Comparison of ENCODE assay signal across 16 cellular contexts in genomic region chr2:29618024-29618423, GRCh38.
DNase-seq lines count a peak whose midpoint lies in the region; ATAC-seq, FAIRE-seq and TF ChIP-seq lines count a peak whose summit lies in the region.
"Had no signal": no experiment of that assay in that cellular context is flagged by ENCODE, and none has a peak within 500 bp of the region (broad histone marks: within the 10 kb centered on the region; RNA-seq: fewer than 3 reads in every experiment).

No MANE protein-coding gene starts in this region.

- no peaks in the 10 kb centered on the region for H3K36me3 Mint-ChIP-seq in type B pancreatic cell

- no peak overlapping the region for H3K4me3 ChIP-seq in bronchial epithelial cell (ENCODE audit: low read depth, low read length)
- no peak overlapping the region for H3K4me3 ChIP-seq in mucosa of descending colon

- no peak overlapping the region for H3K4me3 Mint-ChIP-seq in type B pancreatic cell
- H3K4me3 Mint-ChIP-seq: CD4-positive, alpha-beta T cell; H9 had no signal

- H3K4me1 Mint-ChIP-seq in type B pancreatic cell (ENCODE audit: unreplicated experiment): peaks cover 50% of the 10 kb centered on the region

- no peaks in the 10 kb centered on the region for H3K4me1 ChIP-seq in mucosa of descending colon (ENCODE audit: low read depth)

- H3K36me3 ChIP-seq in bronchial epithelial cell (ENCODE audit: control insufficient read depth, insufficient read depth, low read length): no peaks in the 10 kb centered on the region
- H3K36me3 ChIP-seq in mucosa of descending colon (ENCODE audit: low read depth): no peaks in the 10 kb centered on the region

- ATAC-seq in left lobe of liver: peak; percentile 72
- ATAC-seq in mucosa of descending colon: peak; percentile 27
- no peak for ATAC-seq in HG02642 (IDR thresholded peaks at IDR 0.05; ENCODE audit: poor library complexity, unreplicated experiment)
- no peak for ATAC-seq in HG03520 (IDR thresholded peaks at IDR 0.05; ENCODE audit: unreplicated experiment)
- no peak for ATAC-seq in GM21390 (IDR thresholded peaks at IDR 0.05; ENCODE audit: unreplicated experiment)

- H3K9me3 Mint-ChIP-seq in type B pancreatic cell: peaks cover 14% of the 10 kb centered on the region
- H3K9me3 Mint-ChIP-seq: CD4-positive, alpha-beta T cell; H9 had no signal

- H3K27me3 Mint-ChIP-seq in type B pancreatic cell: no peaks in the 10 kb centered on the region

- no peaks in the 10 kb centered on the region for H3K27me3 ChIP-seq in bronchial epithelial cell (ENCODE audit: control insufficient read depth, insufficient read depth, low read length)

- intact Hi-C loops in mucosa of descending colon (cut with DNase I, micrococcal nuclease): no loop called here

- peak overlapping the region; percentile 45 for H3K27ac Mint-ChIP-seq in type B pancreatic cell
- H3K27ac Mint-ChIP-seq: CD4-positive, alpha-beta T cell; H9 had no signal

- TF ChIP-seq CTCF in bronchial epithelial cell (IDR thresholded peaks at IDR 0.05; ENCODE audit: insufficient read depth, low read length, severe bottlenecking): no peak
- no peak for TF ChIP-seq CTCF in mucosa of descending colon (IDR thresholded peaks at IDR 0.05)
- TF ChIP-seq CTCF in type B pancreatic cell (conservative IDR thresholded peaks at IDR 0.05): no peak

- DNase-seq in bronchial epithelial cell (ENCODE audit: low read depth): no peak
- DNase-seq in left lobe of liver (ENCODE audit: low spot score): no peak
- peak in 1 of 3 donors; percentile 2 for DNase-seq in mucosa of descending colon
- no peak for DNase-seq in type B pancreatic cell (ENCODE audit: extremely low spot score, unreplicated experiment)
- DNase-seq: ACHN; Caco-2; CD4-positive, alpha-beta T cell; DMS79 treated with DMSO at 0.1 percent for 48 hours; GF-D8; H9 had no signal

- FAIRE-seq in bronchial epithelial cell (lab: Jason Lieb, UNC): peak; percentile 23
- FAIRE-seq: A204.1, D721Med, H1 had no signal

- no peaks in the 10 kb centered on the region for H3K9me3 ChIP-seq in mucosa of descending colon
- H3K9me3 ChIP-seq: Caco-2 had no signal

Comparison
In these comparisons a context has a peak if more than half of its experiments do, and no peak if none do; other contexts are left out.
1. ATAC-seq: peak in left lobe of liver (single experiment) and mucosa of descending colon (single experiment); none in HG02642 (single experiment), HG03520 (single experiment) and GM21390 (single experiment).